In genomic region chr13:30159446-30159839, GRCh38 we compare ENCODE assay signal across 9 cellular contexts.
DNase-seq lines count a peak whose midpoint lies in the region; ATAC-seq lines count a peak whose summit lies in the region.
"Had no signal": no experiment of that assay in that cellular context is flagged by ENCODE, and none has a peak within 500 bp of the region (broad histone marks: within the 10 kb centered on the region; RNA-seq: fewer than 3 reads in every experiment).

No MANE protein-coding gene starts in this region.

- peak; percentile 73 for DNase-seq in activated effector memory CD4-positive, alpha-beta T cell treated with anti-CD3 and anti-CD28 coated beads, Interleukin-2, amount 50 U/mL, for 16 hours
- no peak for DNase-seq in activated effector memory CD4-positive, alpha-beta T cell treated with Interleukin-2 at 50 U/mL for 16 hours
- peak; percentile 39 for DNase-seq in activated CD8-positive, alpha-beta memory T cell treated with anti-CD3 and anti-CD28 coated beads, Interleukin-2, amount 50 U/mL, for 24 hours (ENCODE audit: extremely low read depth)
- DNase-seq in immature natural killer cell (no peak), stromal cell of bone marrow (ENCODE audit: low read depth) (peak; percentile 78), NCI-H1105 (lab: John Stamatoyannopoulos, UW) (no peak), left cardiac atrium (no peak), NCI-H1694 treated with DMSO at 0.1 percent for 48 hours (lab: John Stamatoyannopoulos, UW) (no peak)
- DNase-seq: NCI-H1048 had no signal

- intact Hi-C loops in left cardiac atrium (cut with DNase I), result no loop called here

- H3K36me3 Mint-ChIP-seq in immature natural killer cell, result no peaks in the 10 kb centered on the region

- no peak for ATAC-seq in left cardiac atrium

- peak overlapping the region in 1 of 5 donors; percentile 34 for H3K4me3 Mint-ChIP-seq in immature natural killer cell

- no peaks in the 10 kb centered on the region for H3K9me3 Mint-ChIP-seq in immature natural killer cell

- H3K27me3 Mint-ChIP-seq in immature natural killer cell (ENCODE audit: low read depth in 3 of 3), result peaks cover 1 to 5% (median 2%) of the 10 kb centered on the region in 3 donors

- peaks cover 49 to 53% of the 10 kb centered on the region in 2 donors for H3K4me1 Mint-ChIP-seq in immature natural killer cell

- peak overlapping the region in 4 of 6 donors; percentile 9 to 86 (median 46) for H3K27ac Mint-ChIP-seq in immature natural killer cell

Comparison
In these comparisons a context has a peak if more than half of its experiments do, and no peak if none do; other contexts are left out.
1. DNase-seq: peak in activated effector memory CD4-positive, alpha-beta T cell treated with anti-CD3 and anti-CD28 coated beads, Interleukin-2, amount 50 U/mL, for 16 hours (single experiment), activated CD8-positive, alpha-beta memory T cell treated with anti-CD3 and anti-CD28 coated beads, Interleukin-2, amount 50 U/mL, for 24 hours (single experiment) and stromal cell of bone marrow (single experiment); none in activated effector memory CD4-positive, alpha-beta T cell treated with Interleukin-2 at 50 U/mL for 16 hours (single experiment), immature natural killer cell (0 of 3), NCI-H1105 (single experiment), left cardiac atrium (single experiment) and NCI-H1694 treated with DMSO at 0.1 percent for 48 hours (single experiment).